ENCODE assay signal across 2 cellular contexts in the genomic region with DNA sequence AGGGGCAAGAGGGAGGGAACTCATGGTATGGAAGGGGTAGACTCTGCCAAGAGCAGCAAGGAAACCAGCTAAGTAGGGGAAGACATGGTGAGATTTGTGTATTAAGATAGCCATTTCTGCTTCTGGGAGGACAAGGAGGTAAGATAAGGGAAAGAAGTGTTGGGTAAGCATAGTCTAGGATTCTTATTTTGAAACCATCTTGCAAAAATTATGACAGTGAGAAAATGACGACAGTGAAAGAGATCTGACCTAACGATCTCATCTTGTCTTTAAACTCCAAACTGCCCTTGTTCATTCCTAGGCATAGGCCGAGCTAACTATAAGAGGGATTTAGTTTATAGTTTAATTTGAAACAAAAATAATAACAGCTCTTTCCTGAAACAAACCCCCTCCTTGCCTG.
A peak's percentile ranks its signal among the peaks of the same experiment; 100 is the strongest.
TF ChIP-seq lines count a peak whose summit lies in the region.

No MANE protein-coding gene starts in this region.

TF ChIP-seq in HCT116, 20 proteins besides CTCF, POLR2A, EP300 and RAD21:
- TF ChIP-seq ELF1 (IDR thresholded peaks at IDR 0.05; ENCODE audit: borderline replicate concordance, low read depth) (no peak), EZH2 (IDR thresholded peaks at IDR 0.05) (no peak), EGR1 (IDR thresholded peaks at IDR 0.05; ENCODE audit: low read depth) (no peak)
- TF ChIP-seq, protein P1, sequence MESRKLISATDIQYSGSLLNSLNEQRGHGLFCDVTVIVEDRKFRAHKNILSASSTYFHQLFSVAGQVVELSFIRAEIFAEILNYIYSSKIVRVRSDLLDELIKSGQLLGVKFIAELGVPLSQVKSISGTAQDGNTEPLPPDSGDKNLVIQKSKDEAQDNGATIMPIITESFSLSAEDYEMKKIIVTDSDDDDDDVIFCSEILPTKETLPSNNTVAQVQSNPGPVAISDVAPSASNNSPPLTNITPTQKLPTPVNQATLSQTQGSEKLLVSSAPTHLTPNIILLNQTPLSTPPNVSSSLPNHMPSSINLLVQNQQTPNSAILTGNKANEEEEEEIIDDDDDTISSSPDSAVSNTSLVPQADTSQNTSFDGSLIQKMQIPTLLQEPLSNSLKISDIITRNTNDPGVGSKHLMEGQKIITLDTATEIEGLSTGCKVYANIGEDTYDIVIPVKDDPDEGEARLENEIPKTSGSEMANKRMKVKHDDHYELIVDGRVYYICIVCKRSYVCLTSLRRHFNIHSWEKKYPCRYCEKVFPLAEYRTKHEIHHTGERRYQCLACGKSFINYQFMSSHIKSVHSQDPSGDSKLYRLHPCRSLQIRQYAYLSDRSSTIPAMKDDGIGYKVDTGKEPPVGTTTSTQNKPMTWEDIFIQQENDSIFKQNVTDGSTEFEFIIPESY (IDR thresholded peaks at IDR 0.05; ENCODE audit: extremely low read depth, insufficient replicate concordance, low read length): no peak

TF ChIP-seq in K562, 482 proteins besides CTCF, POLR2A, EP300 and RAD21:
- TF ChIP-seq CBFA2T3 (IDR thresholded peaks at IDR 0.05) (peak; percentile 28; the same call in 1 of the 2 replicates), ZBTB8A (IDR thresholded peaks at IDR 0.05; ENCODE audit: partially characterized antibody) (no peak), CEBPG (CRISPR knock-in tag; IDR thresholded peaks at IDR 0.05) (no peak), CEBPG (tag; conservative IDR thresholded peaks at IDR 0.05 in 1 of 2, IDR thresholded peaks at IDR 0.05 in 1 of 2) (peak in 1 of 2 experiments; percentile 23; a peak in 1 of 4 replicates), MYNN (IDR thresholded peaks at IDR 0.05) (peak; percentile 87; the same call in 1 of the 2 replicates), MYNN (CRISPR knock-in tag; IDR thresholded peaks at IDR 0.05) (no peak), XRCC3 (IDR thresholded peaks at IDR 0.05) (no peak), ZNF280B (CRISPR knock-in tag; IDR thresholded peaks at IDR 0.05) (no peak), SMARCE1 (IDR thresholded peaks at IDR 0.05) (peak; percentile 38; the same call in 1 of the 2 replicates), ARID1B (IDR thresholded peaks at IDR 0.05) (peak; percentile 30; the same call in 1 of the 2 replicates)
